In genomic region chr10:29858352-29859267, GRCh38 we compare ENCODE assay signal across 9 cellular contexts.
DNase-seq lines count a peak whose midpoint lies in the region; ATAC-seq, FAIRE-seq and TF ChIP-seq lines count a peak whose summit lies in the region.
"Had no signal": no experiment of that assay in that cellular context is flagged by ENCODE, and none has a peak within 500 bp of the region (broad histone marks: within the 10 kb centered on the region; RNA-seq: fewer than 3 reads in every experiment).

No MANE protein-coding gene starts in this region.

- H3K4me3 ChIP-seq in endothelial cell of umbilical vein (replicated peaks in 1 of 3; ENCODE audit: insufficient read depth in 1 of 3, low read depth in 1 of 3, low read length in 3 of 3), result no peak overlapping the region

- H3K9ac ChIP-seq in endothelial cell of umbilical vein (replicated peaks; ENCODE audit: extremely low read depth, insufficient read depth, low read length), result no peak overlapping the region
- H3K9ac ChIP-seq: KMS-11 had no signal

- peak overlapping the region; percentile 84 for H2AFZ ChIP-seq in endothelial cell of umbilical vein (ENCODE audit: low read depth, low read length)

- H3K4me1 ChIP-seq in endothelial cell of umbilical vein (ENCODE audit: control insufficient read depth, extremely low read depth, insufficient read depth, low read length), result peaks cover 24% of the 10 kb centered on the region

- H3K4me3 Mint-ChIP-seq in stimulated activated naive CD8-positive, alpha-beta T cell treated with anti-CD3 and anti-CD28 coated beads, Interleukin-15, amount 100 ng/mL, for 72 hours, result no peak overlapping the region

- H3K27ac Mint-ChIP-seq in stimulated activated naive CD8-positive, alpha-beta T cell treated with anti-CD3 and anti-CD28 coated beads, Interleukin-15, amount 100 ng/mL, for 72 hours, result no peak overlapping the region

- peaks cover 11% of the 10 kb centered on the region for H3K27me3 Mint-ChIP-seq in stimulated activated naive CD8-positive, alpha-beta T cell treated with anti-CD3 and anti-CD28 coated beads, Interleukin-15, amount 100 ng/mL, for 72 hours

- intact Hi-C loops in endothelial cell of umbilical vein (cut with micrococcal nuclease), result loop anchor here (1.0 to 5.0 kb wide), 8 partner anchors 54 to 321 kb away; no protein-coding TSS in a partner anchor

- no peaks in the 10 kb centered on the region for H3K9me3 Mint-ChIP-seq in stimulated activated naive CD8-positive, alpha-beta T cell treated with anti-CD3 and anti-CD28 coated beads, Interleukin-15, amount 100 ng/mL, for 72 hours

- TF ChIP-seq CTCF in endothelial cell of umbilical vein (IDR thresholded peaks at IDR 0.05; ENCODE audit: extremely low read depth in 1 of 2, insufficient read depth in 1 of 2, low read depth in 1 of 2, low read length in 2 of 2), result peak; percentile 79 to 86

- no peaks in the 10 kb centered on the region for H3K36me3 ChIP-seq in endothelial cell of umbilical vein (ENCODE audit: control insufficient read depth in 2 of 2, extremely low read depth in 1 of 2, insufficient read depth in 2 of 2, low read length in 2 of 2)

- H3K9me1 ChIP-seq in endothelial cell of umbilical vein (replicated peaks; ENCODE audit: control insufficient read depth, extremely low read depth, insufficient read depth, low read length), result no peaks in the 10 kb centered on the region

- peak overlapping the region; percentile 49 for H3K4me2 ChIP-seq in endothelial cell of umbilical vein (ENCODE audit: insufficient read depth, low read length)
- H3K4me2 ChIP-seq: KMS-11 had no signal

- no peak overlapping the region for H3K27ac ChIP-seq in endothelial cell of umbilical vein (ENCODE audit: insufficient read depth, low read depth, low read length)
- H3K27ac ChIP-seq: KMS-11 had no signal

- TF ChIP-seq POLR2A in endothelial cell of umbilical vein (IDR thresholded peaks at IDR 0.05; ENCODE audit: low read depth, low read length), result peak; percentile 25

- H3K4me1 Mint-ChIP-seq in stimulated activated naive CD8-positive, alpha-beta T cell treated with anti-CD3 and anti-CD28 coated beads, Interleukin-15, amount 100 ng/mL, for 72 hours, result no peaks in the 10 kb centered on the region

- BruUV-seq in endothelial cell of umbilical vein (replicated peaks; lab: Mats Ljungman, UMichigan), result no TSS peak

- dilution Hi-C loops in endothelial cell of umbilical vein (cut with MboI; ENCODE audit: extremely low pct_ligation_motif_present, low sequenced_read_pairs), result no loop called here

- peak; percentile 88 for FAIRE-seq in endothelial cell of umbilical vein (lab: Jason Lieb, UNC)

- DNase-seq in EH (ENCODE audit: low read depth) (peak; percentile 73), NCI-H526 treated with DMSO at 0.1 percent for 48 hours (lab: John Stamatoyannopoulos, UW) (peak; percentile 3), endothelial cell of umbilical vein (ENCODE audit: low read depth, low spot score) (peak; percentile 92), myocyte (ENCODE audit: low read depth) (peak; percentile 94)
- DNase-seq in stimulated activated naive CD8-positive, alpha-beta T cell treated with anti-CD3 and anti-CD28 coated beads, Interleukin-15, amount 100 ng/mL, for 72 hours, result no peak

- H4K20me1 ChIP-seq in endothelial cell of umbilical vein (replicated peaks; ENCODE audit: control insufficient read depth, extremely low read depth, insufficient read depth, low read length), result no peaks in the 10 kb centered on the region

- H3K27me3 ChIP-seq in endothelial cell of umbilical vein (ENCODE audit: control insufficient read depth in 2 of 2, insufficient read depth in 2 of 2, low read length in 2 of 2), result no peaks in the 10 kb centered on the region

- no peaks in the 10 kb centered on the region for H3K79me2 ChIP-seq in endothelial cell of umbilical vein (ENCODE audit: control insufficient read depth, insufficient read depth, low read length)

- H3K9me3 ChIP-seq in endothelial cell of umbilical vein (replicated peaks; ENCODE audit: control insufficient read depth, insufficient read depth, low read length), result no peaks in the 10 kb centered on the region

- CTCF ChIA-PET in endothelial cell of umbilical vein (lab: Charles Lee), result interaction anchor here (0.7 to 2.9 kb wide), 37 partner anchors 9 to 341 kb away, joined by 3 to 28 read pairs (median 4); no protein-coding TSS in a partner anchor

- POLR2A ChIA-PET in endothelial cell of umbilical vein (lab: Charles Lee), result no interaction called here

- ATAC-seq in HG03159 (IDR thresholded peaks at IDR 0.05; ENCODE audit: unreplicated experiment) (no peak), HG02588 (IDR thresholded peaks at IDR 0.05; ENCODE audit: unreplicated experiment) (no peak), HG03432 (IDR thresholded peaks at IDR 0.05; ENCODE audit: unreplicated experiment) (no peak)
- ATAC-seq in stimulated activated naive CD8-positive, alpha-beta T cell treated with anti-CD3 and anti-CD28 coated beads, Interleukin-15, amount 100 ng/mL, for 72 hours, result no peak

TF ChIP-seq in endothelial cell of umbilical vein, 7 proteins besides CTCF, POLR2A, EP300 and RAD21:
- no peak for TF ChIP-seq FOS (IDR thresholded peaks at IDR 0.05; ENCODE audit: borderline replicate concordance, insufficient read depth, low read length)
- TF ChIP-seq JUN (IDR thresholded peaks at IDR 0.05; ENCODE audit: borderline replicate concordance, insufficient read depth, insufficient read length, low read depth), result no peak
- peak; percentile 15 for TF ChIP-seq GATA2 (IDR thresholded peaks at IDR 0.05; ENCODE audit: insufficient read depth, insufficient read length, low read depth, low read length)
- peak; percentile 20 for TF ChIP-seq POLR2AphosphoS5 (IDR thresholded peaks at IDR 0.05; ENCODE audit: insufficient read depth, low read depth, low read length)

Comparison
In these comparisons a context has a peak if more than half of its experiments do, and no peak if none do; other contexts are left out.
1. DNase-seq: peak in EH (single experiment), NCI-H526 treated with DMSO at 0.1 percent for 48 hours (single experiment), endothelial cell of umbilical vein (single experiment) and myocyte (single experiment); none in stimulated activated naive CD8-positive, alpha-beta T cell treated with anti-CD3 and anti-CD28 coated beads, Interleukin-15, amount 100 ng/mL, for 72 hours (0 of 2).